8 cellular contexts compared by ENCODE assay signal in genomic region chr2:95166065-95166763, GRCh38. TPM values are rescaled to one million over a fixed set of nuclear protein-coding genes. Genes with fewer than 3 reads are reported as not detected.
DNase-seq lines count a peak whose midpoint lies in the region; ATAC-seq and TF ChIP-seq lines count a peak whose summit lies in the region.

No MANE protein-coding gene starts in this region.

- peak overlapping the region; percentile 96 for H3K4me2 ChIP-seq in DOHH2 (ENCODE audit: low read length)

- intact Hi-C loops in sigmoid colon (cut with DNase I), result loop anchor here (2.0 to 10.0 kb wide), 2 partner anchors 43 to 1099 kb away; partner anchors contain the start of genes CIAO1 and TMEM127

- H3K9me2 ChIP-seq in DOHH2 (replicated peaks; ENCODE audit: control insufficient read depth, low read length), result no peaks in the 10 kb centered on the region

- 0 out of 2 replicates have a peak, but pooled peaks cover 2% of the 10 kb centered on the region for H3F3A ChIP-seq in DOHH2 (ENCODE audit: control insufficient read depth, insufficient read depth)

- H3K36me3 ChIP-seq in DOHH2 (ENCODE audit: control insufficient read depth, low read length) (peaks cover 6% of the 10 kb centered on the region; the same call in 1 of the 2 replicates), SJSA1 (peaks cover 2% of the 10 kb centered on the region; the same call in 1 of the 2 replicates), sigmoid colon (no peaks in the 10 kb centered on the region)

- TF ChIP-seq POLR2A in sigmoid colon (IDR thresholded peaks at IDR 0.05), result no peak

- 4 to 9% methylated on average over 16 of the region's 16 CpGs for WGBS in sigmoid colon, 2 donors

- no peaks in the 10 kb centered on the region for H4K20me1 ChIP-seq in DOHH2 (ENCODE audit: control insufficient read depth, insufficient read depth, low read depth, low read length)

- DNase-seq in SJSA1 (ENCODE audit: low read depth in 1 of 2, low spot score in 2 of 2) (no peak), foreskin fibroblast (no peak), sigmoid colon (no peak), NCI-H146 treated with DMSO at 0.1 percent for 48 hours (lab: John Stamatoyannopoulos, UW; ENCODE audit: unreplicated experiment) (no peak), NCI-H1694 treated with DMSO at 0.1 percent for 48 hours (lab: John Stamatoyannopoulos, UW) (no peak)
- no peak for DNase-seq in stimulated activated CD4-positive, alpha-beta T cell treated with anti-CD3 and anti-CD28 coated beads, Interleukin-4, amount 100 ng/mL, for 4 hours

- H3K9me3 ChIP-seq in DOHH2 (ENCODE audit: control insufficient read depth, insufficient read depth, low read length), result no peaks in the 10 kb centered on the region
- no peaks in the 10 kb centered on the region for H3K9me3 ChIP-seq in SJSA1 (replicated peaks)
- no peaks in the 10 kb centered on the region for H3K9me3 ChIP-seq in sigmoid colon

- no peaks in the 10 kb centered on the region for H3K27me3 ChIP-seq in DOHH2 (ENCODE audit: control insufficient read depth, low read length)
- H3K27me3 ChIP-seq in SJSA1 (replicated peaks), result no peaks in the 10 kb centered on the region
- H3K27me3 ChIP-seq in sigmoid colon, result no peaks in the 10 kb centered on the region

- no peak for TF ChIP-seq EP300 in sigmoid colon (IDR thresholded peaks at IDR 0.05)

- peaks cover 22% of the 10 kb centered on the region for H3K4me1 ChIP-seq in DOHH2 (ENCODE audit: control insufficient read depth, low read length)
- peaks cover 8% of the 10 kb centered on the region for H3K4me1 ChIP-seq in SJSA1 (replicated peaks)
- H3K4me1 ChIP-seq in sigmoid colon, result peaks cover 0 to 24% (median 18%) of the 10 kb centered on the region in 4 donors

- H3K4me3 ChIP-seq in DOHH2 (ENCODE audit: low read length), result peak overlapping the region; percentile 98
- H3K4me3 ChIP-seq in SJSA1, result peak overlapping the region; percentile 68
- peak overlapping the region; percentile 81 to 100 for H3K4me3 ChIP-seq in foreskin fibroblast (ENCODE audit: low read depth in 1 of 2, low read length in 2 of 2)
- peak overlapping the region; percentile 66 to 82 (median 72) for H3K4me3 ChIP-seq in sigmoid colon

- H3K27ac ChIP-seq in DOHH2 (ENCODE audit: low read depth, low read length) (no peak overlapping the region), SJSA1 (no peak overlapping the region), sigmoid colon (peak overlapping the region; percentile 90 to 97 (median 91))

- peaks cover 35% of the 10 kb centered on the region for H3K79me2 ChIP-seq in DOHH2 (ENCODE audit: control insufficient read depth, low read length)

- ATAC-seq in GM21786 (IDR thresholded peaks at IDR 0.05; ENCODE audit: unreplicated experiment), result peak; percentile 4

- TF ChIP-seq CTCF in DOHH2 (IDR thresholded peaks at IDR 0.05; ENCODE audit: low read depth, low read length, poor library complexity, severe bottlenecking) (no peak), foreskin fibroblast (IDR thresholded peaks at IDR 0.05; ENCODE audit: low read depth, low read length) (no peak), sigmoid colon (IDR thresholded peaks at IDR 0.05) (no peak)

RNA-seq across cellular contexts. Expression of gene ZNF2, which starts 0.6 kb away (rescaled TPM):
- 4.2 and 4.8 TPM in 2 replicates for total RNA-seq in SJSA1 (2014; rRNA removed; shearing (Covaris generic))
- 1 to 10 TPM; 2.5 to 5.8 (median 3.3) TPM for total RNA-seq in sigmoid colon
- 1 to 10 TPM in 2 of 3 donors, not detected in 1; 1.6 to 2.1 TPM for polyA plus RNA-seq in sigmoid colon

RNA-seq across cellular contexts. Expression of gene ZNF514, which starts 6.6 kb away (rescaled TPM):
- total RNA-seq in SJSA1 (2014; rRNA removed; shearing (Covaris generic)), result 8.2 and 8.9 TPM in 2 replicates
- 10 to 100 TPM; 12.0 to 29.4 (median 16.5) TPM for total RNA-seq in sigmoid colon
- polyA plus RNA-seq in sigmoid colon, result 1 to 10 TPM; 4.8 to 8.6 (median 6.9) TPM

RNA-seq across cellular contexts. Expression of gene ZNF892, which starts 41.1 kb away (rescaled TPM):
- 1.9 TPM in 2 replicates for total RNA-seq in SJSA1 (2014; rRNA removed; shearing (Covaris generic))
- total RNA-seq in sigmoid colon, result 1 to 10 TPM; 6.4 to 9.9 (median 8.6) TPM
- under 1 TPM in 1 of 3 donors, not detected in 2; 0.86 TPM for polyA plus RNA-seq in sigmoid colon

RNA-seq across cellular contexts. Expression of gene MRPS5, which starts 44.6 kb away (rescaled TPM):
- 57.4 and 97.1 TPM in 2 replicates for total RNA-seq in SJSA1 (2014; rRNA removed; shearing (Covaris generic))
- total RNA-seq in sigmoid colon, result 10 to 100 TPM; 43.5 to 77.3 (median 48.3) TPM
- polyA plus RNA-seq in sigmoid colon, result 10 to 100 TPM; 55.9 to 78.3 (median 70.3) TPM

Comparison
In these comparisons a context has a peak if more than half of its experiments do, and no peak if none do; other contexts are left out.
1. H3K27ac ChIP-seq: peak in sigmoid colon (4 of 4); none in DOHH2 (single experiment) and SJSA1 (single experiment).
2. Peak in every context shown above with its lines, with median percentiles within 50 percentile points of each other: H3K4me3 ChIP-seq.